Comparison of ENCODE assay signal across 4 cellular contexts in the genomic region with DNA sequence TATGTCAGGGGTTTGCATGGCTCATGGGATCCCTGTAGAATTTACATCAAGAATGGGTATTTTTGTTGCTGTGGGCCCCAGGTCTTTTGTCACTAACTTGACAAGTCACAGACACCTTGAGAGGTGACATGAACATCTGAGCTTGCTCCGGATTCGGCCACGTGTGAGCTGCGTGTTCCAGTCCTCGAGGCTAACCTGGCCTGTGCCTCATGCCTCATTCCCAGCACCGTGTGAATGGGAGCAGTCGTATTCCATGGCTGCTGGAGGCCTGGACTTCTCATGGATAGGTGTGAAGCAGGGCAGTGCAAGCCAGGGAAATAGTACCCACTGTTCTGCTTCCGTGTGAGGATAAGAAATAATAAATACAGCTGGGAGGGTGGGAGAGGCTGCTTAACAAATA.
"Had no signal": no experiment of that assay in that cellular context is flagged by ENCODE, and none has a peak within 500 bp of the region (broad histone marks: within the 10 kb centered on the region; RNA-seq: fewer than 3 reads in every experiment).

No MANE protein-coding gene starts in this region.

- H3K4me3 Mint-ChIP-seq: GM23338, H9 had no signal

- H3K27ac Mint-ChIP-seq: GM23338, H9 had no signal

- H3K4me3 ChIP-seq: GM23338 had no signal

- H3K4me2 ChIP-seq: GM23338 had no signal

- DNase-seq: H9, HCEC 1CT, IMR-90 had no signal

- H2AFZ ChIP-seq: GM23338 had no signal

- H3K9me3 Mint-ChIP-seq: H9 had no signal
